Comparison of ENCODE assay signal across 1 cellular context in genomic region chr9:129139233-129139992, GRCh38.
TF ChIP-seq lines count a peak whose summit lies in the region.

No MANE protein-coding gene starts in this region.

TF ChIP-seq in H1, 55 proteins besides CTCF, POLR2A, EP300 and RAD21:
- peak in 1 of 2 experiments; percentile 45; a peak in 1 of 4 replicates for TF ChIP-seq SIN3A (conservative IDR thresholded peaks at IDR 0.05 in 1 of 2, IDR thresholded peaks at IDR 0.05 in 1 of 2; ENCODE audit: low read depth in 1 of 2, low read length in 2 of 2)
- 0 out of 2 replicates have a peak, but pooled peaks have one; percentile 39 for TF ChIP-seq KDM5A (IDR thresholded peaks at IDR 0.05; ENCODE audit: low read length)
- 0 out of 2 replicates have a peak, but pooled peaks have one; percentile 25 for TF ChIP-seq SRF (IDR thresholded peaks at IDR 0.05; ENCODE audit: low read depth, low read length)
- no peak for TF ChIP-seq HDAC6 (IDR thresholded peaks at IDR 0.05; ENCODE audit: low read depth, low read length)
- TF ChIP-seq SP1 (IDR thresholded peaks at IDR 0.05; ENCODE audit: low read depth, low read length) = peak; percentile 54; the same call in 1 of the 2 replicates
- peak; percentile 59; the same call in 1 of the 2 replicates for TF ChIP-seq E2F6 (IDR thresholded peaks at IDR 0.05)
- TF ChIP-seq CTBP2 (IDR thresholded peaks at IDR 0.05; ENCODE audit: borderline replicate concordance, insufficient read depth, insufficient read length, low read length) = peak; percentile 20
- TF ChIP-seq GABPA (IDR thresholded peaks at IDR 0.05; ENCODE audit: borderline replicate concordance, insufficient read depth, low read length) = 0 out of 2 replicates have a peak, but pooled peaks have one; percentile 35
- no peak for TF ChIP-seq JUND (IDR thresholded peaks at IDR 0.05; ENCODE audit: low read length)
- TF ChIP-seq TBP (IDR thresholded peaks at IDR 0.05; ENCODE audit: low read depth, low read length) = peak; percentile 34; the same call in 1 of the 2 replicates
- no peak for TF ChIP-seq SIX5 (IDR thresholded peaks at IDR 0.05; ENCODE audit: low read depth, low read length)
- no peak for TF ChIP-seq JUN (IDR thresholded peaks at IDR 0.05; ENCODE audit: low read depth, low read length)
- no peak for TF ChIP-seq NANOG (IDR thresholded peaks at IDR 0.05; ENCODE audit: insufficient read depth, low read depth, low read length, poor library complexity, severe bottlenecking)
- TF ChIP-seq SP4 (IDR thresholded peaks at IDR 0.05; ENCODE audit: low read length) = peak; percentile 56; the same call in 1 of the 2 replicates
- TF ChIP-seq TAF7 (optimal IDR thresholded peaks at IDR 0.05; ENCODE audit: borderline replicate concordance, low read depth, low read length) = peak; percentile 38
- TF ChIP-seq ATF3 (IDR thresholded peaks at IDR 0.05; ENCODE audit: insufficient read depth, low read depth, low read length) = no peak
- 0 out of 2 replicates have a peak, but pooled peaks have one; percentile 19 for TF ChIP-seq PHF8 (conservative IDR thresholded peaks at IDR 0.05; ENCODE audit: low read depth, low read length)
- TF ChIP-seq POLR2AphosphoS5 (IDR thresholded peaks at IDR 0.05; ENCODE audit: low read depth, low read length) = peak; percentile 63; the same call in 1 of the 2 replicates
- no peak for TF ChIP-seq BRCA1 (IDR thresholded peaks at IDR 0.05; ENCODE audit: low read depth, low read length)
- 0 out of 4 replicates have a peak, but pooled peaks of 1 of the 2 experiments have one; percentile 65 for TF ChIP-seq HDAC2 (IDR thresholded peaks at IDR 0.05; ENCODE audit: borderline replicate concordance in 1 of 2, low read depth in 2 of 2, low read length in 2 of 2)
- no peak for TF ChIP-seq EZH2 (IDR thresholded peaks at IDR 0.05; ENCODE audit: low read depth, low read length, severe bottlenecking)
- TF ChIP-seq MAX (IDR thresholded peaks at IDR 0.05) = peak; percentile 91
- TF ChIP-seq CBX5 (IDR thresholded peaks at IDR 0.05; ENCODE audit: low read depth, low read length) = no peak
